8 cellular contexts compared by ENCODE assay signal in the genomic region with DNA sequence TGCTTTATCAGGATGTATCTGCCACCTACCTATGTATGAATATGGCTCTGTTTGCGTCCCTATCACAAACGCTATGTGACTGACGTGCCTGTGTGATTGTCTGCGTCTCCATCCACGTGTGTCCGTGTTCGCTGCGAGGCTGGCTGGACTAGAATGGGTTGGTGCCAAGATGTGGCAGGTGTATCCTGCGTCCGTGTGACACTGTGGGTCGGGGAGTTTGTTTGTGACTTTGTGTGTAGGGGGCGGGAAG. TPM values are rescaled to one million over a fixed set of nuclear protein-coding genes. Genes with fewer than 3 reads are reported as not detected.
DNase-seq lines count a peak whose midpoint lies in the region; ATAC-seq and TF ChIP-seq lines count a peak whose summit lies in the region.

No MANE protein-coding gene starts in this region.

- 4% methylated on average over 11 of the region's 12 CpGs for WGBS in mammary epithelial cell (ENCODE audit: low coverage, missing lambda C conversion rate)

- dilution Hi-C loops in mammary epithelial cell (cut with HindIII; ENCODE audit: low sequenced_read_pairs), result no loop called here

- peak overlapping the region; percentile 72 for H3K27ac ChIP-seq in mammary epithelial cell (ENCODE audit: insufficient read depth, low read depth, low read length)

- H4K20me1 ChIP-seq in mammary epithelial cell (ENCODE audit: insufficient read depth, low read length), result no peaks in the 10 kb centered on the region

- peaks cover 15% of the 10 kb centered on the region for H3K79me2 ChIP-seq in mammary epithelial cell (ENCODE audit: insufficient read depth, low read length)

- H3K9me3 ChIP-seq in mammary epithelial cell (replicated peaks; ENCODE audit: insufficient read depth, low read length) (no peaks in the 10 kb centered on the region), mucosa of descending colon (no peaks in the 10 kb centered on the region)

- H3K4me1 ChIP-seq in mammary epithelial cell (ENCODE audit: insufficient read depth, low read length), result peaks cover 77% of the 10 kb centered on the region
- peaks cover 58% of the 10 kb centered on the region for H3K4me1 ChIP-seq in mucosa of descending colon (ENCODE audit: low read depth)

- H3K27me3 ChIP-seq in mammary epithelial cell (ENCODE audit: insufficient read depth, low read length), result no peaks in the 10 kb centered on the region

- TF ChIP-seq CTCF in AG04449 (IDR thresholded peaks at IDR 0.05; ENCODE audit: insufficient read depth, low read length, missing control alignments), result no peak
- TF ChIP-seq CTCF in mammary epithelial cell (conservative IDR thresholded peaks at IDR 0.05 in 1 of 2, IDR thresholded peaks at IDR 0.05 in 1 of 2; ENCODE audit: extremely low read depth in 1 of 2, insufficient read depth in 1 of 2, low read depth in 1 of 2, low read length in 2 of 2), result no peak
- no peak for TF ChIP-seq CTCF in mucosa of descending colon (IDR thresholded peaks at IDR 0.05)

- no peak overlapping the region for H3K9ac ChIP-seq in mammary epithelial cell (ENCODE audit: insufficient read depth, low read length)

- no peaks in the 10 kb centered on the region for H3K36me3 ChIP-seq in mammary epithelial cell (ENCODE audit: insufficient read depth, low read length)
- H3K36me3 ChIP-seq in mucosa of descending colon (ENCODE audit: low read depth), result no peaks in the 10 kb centered on the region

- no peak for DNase-seq in AG04449 (ENCODE audit: low read depth, low spot score)
- DNase-seq in mammary epithelial cell, result no peak
- DNase-seq in mucosa of descending colon, result no peak
- DNase-seq in stimulated activated CD4-positive, alpha-beta T cell treated with anti-CD3 and anti-CD28 coated beads, Interleukin-1b, Interleukin-23, amount 100 ng/mL, for 48 hours, result no peak
- DNase-seq in NCI-H2107 (lab: John Stamatoyannopoulos, UW), result no peak
- no peak for DNase-seq in stimulated activated CD4-positive, alpha-beta T cell treated with anti-CD3 and anti-CD28 coated beads, Interleukin-4, amount 100 ng/mL, for 1 hour

- POLR2A ChIA-PET in AG04449 (lab: Yijun Ruan, JAX), result interaction anchor here (0.6 to 3.8 kb wide), 4 partner anchors 8 to 24 kb away, joined by 3 to 96 read pairs (median 3); partner anchors contain the start of genes JUNB and RNASEH2A

- H3K4me3 ChIP-seq in AG04449 (ENCODE audit: low read depth, low read length) (peak overlapping the region; percentile 55), mammary epithelial cell (replicated peaks in 1 of 3; ENCODE audit: insufficient read depth in 1 of 3, low read depth in 2 of 3, low read length in 3 of 3) (peak overlapping the region; percentile 7 to 53 (median 40)), mucosa of descending colon (peak overlapping the region; percentile 9)

- ATAC-seq in HG02973 (IDR thresholded peaks at IDR 0.05; ENCODE audit: unreplicated experiment) (peak; percentile 22), mucosa of descending colon (no peak), HG03175 (IDR thresholded peaks at IDR 0.05; ENCODE audit: unreplicated experiment) (no peak)

- intact Hi-C loops in mammary epithelial cell (cut with micrococcal nuclease), result no loop called here
- intact Hi-C loops in mucosa of descending colon (cut with DNase I, micrococcal nuclease), result no loop called here

- no TSS peak for BruUV-seq in mammary epithelial cell (replicated peaks; lab: Mats Ljungman, UMichigan)

- in situ Hi-C loops in mammary epithelial cell (cut with MboI; ENCODE audit: low sequenced_read_pairs in 2 of 2), result no loop called here

- H3K4me2 ChIP-seq in mammary epithelial cell (ENCODE audit: insufficient read depth, low read depth, low read length), result peak overlapping the region; percentile 97

- CTCF ChIA-PET in AG04449 (lab: Yijun Ruan, JAX), result interaction anchor here (0.9 to 2.0 kb wide), 5 partner anchors 8 to 22 kb away, joined by 3 to 16 read pairs (median 7); partner anchors contain the start of genes JUNB, PRDX2 and THSD8
- CTCF ChIA-PET in mammary epithelial cell (lab: Charles Lee; ENCODE audit: low non-redundant PET), result no interaction called here

- peak overlapping the region; percentile 80 for H2AFZ ChIP-seq in mammary epithelial cell (ENCODE audit: low read depth, low read length)

RNA-seq across cellular contexts. Expression of gene HOOK2, which starts 6.7 kb away (rescaled TPM):
- 10 to 100 TPM; 32.3 to 63.6 TPM for total RNA-seq in mammary epithelial cell
- 21.3 TPM for polyA plus RNA-seq in mammary epithelial cell
- polyA minus RNA-seq in mammary epithelial cell, result 5.7 TPM
- 10 to 100 TPM; 52.2 to 91.9 (median 69.0) TPM for total RNA-seq in mucosa of descending colon

RNA-seq across cellular contexts. Expression of gene JUNB, which starts 9.2 kb away (rescaled TPM):
- total RNA-seq in mammary epithelial cell (100 to 1,000 TPM; 135 to 173 TPM), mucosa of descending colon (100 to 1,000 TPM; 170 to 191 (median 191) TPM)
- 83.3 TPM for polyA plus RNA-seq in mammary epithelial cell
- polyA minus RNA-seq in mammary epithelial cell, result 12.6 TPM

RNA-seq across cellular contexts. Expression of gene PRDX2, which starts 19.5 kb away (rescaled TPM):
- total RNA-seq in mammary epithelial cell (100 to 1,000 TPM; 169 to 202 TPM), mucosa of descending colon (100 to 1,000 TPM; 225 to 266 (median 256) TPM)
- 377 TPM for polyA plus RNA-seq in mammary epithelial cell
- polyA minus RNA-seq in mammary epithelial cell, result 324 TPM

RNA-seq across cellular contexts. Expression of gene THSD8, which starts 19.8 kb away (rescaled TPM):
- 10 to 100 TPM in 1 of 2 donors, not detected in 1; 19.8 TPM for total RNA-seq in mammary epithelial cell
- polyA plus RNA-seq in mammary epithelial cell, result not detected
- 24.4 TPM for polyA minus RNA-seq in mammary epithelial cell
- total RNA-seq in mucosa of descending colon, result 10 to 100 TPM in 1 of 3 donors, 1 to 10 TPM in 2; 1.5 to 10.4 (median 2.7) TPM

RNA-seq across cellular contexts. Expression of gene RNASEH2A, which starts 24.3 kb away (rescaled TPM):
- total RNA-seq in mammary epithelial cell (10 to 100 TPM in 1 of 2 donors, 1 to 10 TPM in 1; 7.0 to 27.8 TPM), mucosa of descending colon (10 to 100 TPM in 1 of 3 donors, 1 to 10 TPM in 2; 5.5 to 12.4 (median 6.5) TPM)
- 71.6 TPM for polyA plus RNA-seq in mammary epithelial cell
- 24.4 TPM for polyA minus RNA-seq in mammary epithelial cell
